In the genomic region with DNA sequence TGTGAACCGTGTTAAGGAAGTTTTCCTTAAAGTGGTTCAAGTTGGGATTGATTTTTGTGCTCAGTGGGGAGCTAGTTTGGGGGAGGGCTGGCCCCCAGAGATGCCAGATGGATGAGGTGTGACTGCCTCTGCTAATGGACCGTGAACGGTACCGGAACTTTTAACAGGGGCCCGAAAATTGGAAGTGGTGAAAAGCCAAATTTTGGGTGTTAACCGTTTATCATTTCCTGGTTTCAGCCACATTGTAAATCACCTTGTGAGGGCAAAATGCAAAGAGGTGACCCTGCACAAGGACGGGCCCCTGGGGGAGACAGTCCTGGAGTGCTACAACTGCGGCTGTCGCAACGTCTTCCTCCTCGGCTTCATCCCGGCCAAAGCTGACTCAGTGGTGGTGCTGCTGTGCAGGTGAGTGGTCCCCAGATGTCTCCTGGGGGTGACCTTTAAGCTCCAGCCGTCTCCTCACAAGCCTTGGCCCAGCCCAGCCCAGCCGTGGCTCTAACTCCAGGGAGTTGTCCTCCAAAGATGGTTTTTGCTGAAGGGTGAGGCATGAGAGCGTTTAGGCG, we compare ENCODE assay signal across 10 cellular contexts. TPM values are rescaled to one million over a fixed set of nuclear protein-coding genes. Genes with fewer than 3 reads are reported as not detected.
DNase-seq lines count a peak whose midpoint lies in the region; ATAC-seq and TF ChIP-seq lines count a peak whose summit lies in the region.
"Had no signal": no experiment of that assay in that cellular context is flagged by ENCODE, and none has a peak within 500 bp of the region (broad histone marks: within the 10 kb centered on the region; RNA-seq: fewer than 3 reads in every experiment).

No MANE protein-coding gene starts in this region.

- no peak for DNase-seq in HFFc6
- no peak for DNase-seq in activated naive CD8-positive, alpha-beta T cell treated with anti-CD3 and anti-CD28 coated beads, Interleukin-2, amount 50 U/mL, for 24 hours
- no peak for DNase-seq in immature natural killer cell
- no peak for DNase-seq in NCI-H1436 treated with DMSO at 0.1 percent for 48 hours (lab: John Stamatoyannopoulos, UW)
- DNase-seq in effector memory CD4-positive, alpha-beta T cell = no peak
- DNase-seq: NCI-H1105 had no signal

- H3K27ac ChIP-seq in subcutaneous abdominal adipose tissue (ENCODE audit: low read depth, low read length) = peak overlapping the region; percentile 93
- no peak overlapping the region for H3K27ac ChIP-seq in effector memory CD4-positive, alpha-beta T cell (ENCODE audit: insufficient read depth, low read length, poor library complexity, severe bottlenecking)

- H3K4me1 Mint-ChIP-seq in HFFc6 (ENCODE audit: low read depth) (peaks cover 54% of the 10 kb centered on the region), immature natural killer cell (peaks cover 48 to 56% of the 10 kb centered on the region in 2 donors)
- H3K4me1 Mint-ChIP-seq in activated naive CD8-positive, alpha-beta T cell treated with anti-CD3 and anti-CD28 coated beads, Interleukin-2, amount 50 U/mL, for 24 hours = peaks cover 42% of the 10 kb centered on the region

- peak overlapping the region; percentile 97 for H3K27ac Mint-ChIP-seq in HFFc6
- H3K27ac Mint-ChIP-seq in activated naive CD8-positive, alpha-beta T cell treated with anti-CD3 and anti-CD28 coated beads, Interleukin-2, amount 50 U/mL, for 24 hours = peak overlapping the region; percentile 74
- peak overlapping the region in 4 of 6 donors; percentile 55 to 70 (median 62) for H3K27ac Mint-ChIP-seq in immature natural killer cell

- H3K27me3 Mint-ChIP-seq in HFFc6 (ENCODE audit: insufficient read depth) (no peaks in the 10 kb centered on the region; the same call in 1 of the 2 replicates), immature natural killer cell (ENCODE audit: low read depth in 3 of 3) (peaks cover 4 to 6% (median 4%) of the 10 kb centered on the region in 3 donors)
- H3K27me3 Mint-ChIP-seq in activated naive CD8-positive, alpha-beta T cell treated with anti-CD3 and anti-CD28 coated beads, Interleukin-2, amount 50 U/mL, for 24 hours = no peaks in the 10 kb centered on the region

- no peak for TF ChIP-seq CTCF in HFFc6 (IDR thresholded peaks at IDR 0.05)

- peak overlapping the region in 3 of 5 donors; percentile 0 to 26 (median 22) for H3K4me3 ChIP-seq in subcutaneous abdominal adipose tissue (ENCODE audit: low read depth in 1 of 5, low read length in 5 of 5)
- no peak overlapping the region for H3K4me3 ChIP-seq in effector memory CD4-positive, alpha-beta T cell (ENCODE audit: insufficient read depth, low read depth, low read length, poor library complexity, severe bottlenecking)

- H3K4me3 Mint-ChIP-seq in HFFc6 (peak overlapping the region; percentile 76; the same call in 1 of the 2 replicates), immature natural killer cell (peak overlapping the region in 1 of 5 donors; percentile 25)
- peak overlapping the region; percentile 51 for H3K4me3 Mint-ChIP-seq in activated naive CD8-positive, alpha-beta T cell treated with anti-CD3 and anti-CD28 coated beads, Interleukin-2, amount 50 U/mL, for 24 hours

- H3K4me1 ChIP-seq in subcutaneous abdominal adipose tissue (ENCODE audit: control insufficient read depth in 5 of 5, insufficient read depth in 5 of 5, low read length in 5 of 5) = peaks cover 35 to 68% (median 55%) of the 10 kb centered on the region in 5 donors
- H3K4me1 ChIP-seq in effector memory CD4-positive, alpha-beta T cell (ENCODE audit: control insufficient read depth, insufficient read depth, low read length, poor library complexity, severe bottlenecking) = peaks cover 6% of the 10 kb centered on the region

- peaks cover 0 to 56% (median 54%) of the 10 kb centered on the region in 5 donors for H3K36me3 ChIP-seq in subcutaneous abdominal adipose tissue (ENCODE audit: control insufficient read depth in 5 of 5, insufficient read depth in 5 of 5, low read length in 5 of 5)
- peaks cover 73% of the 10 kb centered on the region for H3K36me3 ChIP-seq in effector memory CD4-positive, alpha-beta T cell (ENCODE audit: control insufficient read depth, insufficient read depth, low read length)

- ATAC-seq in activated naive CD8-positive, alpha-beta T cell treated with anti-CD3 and anti-CD28 coated beads, Interleukin-2, amount 50 U/mL, for 24 hours = no peak
- ATAC-seq in GM18861 (IDR thresholded peaks at IDR 0.05; ENCODE audit: unreplicated experiment) (no peak), GM18873 (IDR thresholded peaks at IDR 0.05; ENCODE audit: low FRiP score, unreplicated experiment) (no peak)
- ATAC-seq: Panc1 had no signal

- no peaks in the 10 kb centered on the region for H3K9me3 ChIP-seq in subcutaneous abdominal adipose tissue (ENCODE audit: control insufficient read depth in 5 of 5, low read length in 5 of 5)
- no peaks in the 10 kb centered on the region for H3K9me3 ChIP-seq in effector memory CD4-positive, alpha-beta T cell (ENCODE audit: control insufficient read depth, low read length)

- H3K9ac ChIP-seq in subcutaneous abdominal adipose tissue (ENCODE audit: low read length in 5 of 5) = peak overlapping the region; percentile 18 to 75 (median 52)

- no peaks in the 10 kb centered on the region for H3K27me3 ChIP-seq in subcutaneous abdominal adipose tissue (ENCODE audit: control insufficient read depth in 5 of 5, insufficient read depth in 4 of 5, low read length in 5 of 5)
- H3K27me3 ChIP-seq in effector memory CD4-positive, alpha-beta T cell (replicated peaks; ENCODE audit: control insufficient read depth, insufficient read depth, low read length, poor library complexity, severe bottlenecking) = no peaks in the 10 kb centered on the region

- H3K36me3 Mint-ChIP-seq in HFFc6 (ENCODE audit: low read depth) (peaks cover 8% of the 10 kb centered on the region; the same call in 1 of the 2 replicates), immature natural killer cell (peaks cover 0 to 8% (median 5%) of the 10 kb centered on the region in 3 donors)
- peaks cover 54% of the 10 kb centered on the region for H3K36me3 Mint-ChIP-seq in activated naive CD8-positive, alpha-beta T cell treated with anti-CD3 and anti-CD28 coated beads, Interleukin-2, amount 50 U/mL, for 24 hours (ENCODE audit: low read depth)

- H3K9me3 Mint-ChIP-seq in HFFc6 = no peaks in the 10 kb centered on the region
- H3K9me3 Mint-ChIP-seq in activated naive CD8-positive, alpha-beta T cell treated with anti-CD3 and anti-CD28 coated beads, Interleukin-2, amount 50 U/mL, for 24 hours = no peaks in the 10 kb centered on the region
- H3K9me3 Mint-ChIP-seq in immature natural killer cell = no peaks in the 10 kb centered on the region

RNA-seq across cellular contexts. Expression of gene UPF1, which starts 18.2 kb away (rescaled TPM):
- 10 to 100 TPM; 46.3 to 54.7 (median 51.4) TPM for total RNA-seq in HFFc6 (2021; fragmentation: NEBNext Ultra II Directional; extraction: Animal tissue kit (Norgen Biotek cat#: 25700))
- 10 to 100 TPM in 1 of 3 donors, 1 to 10 TPM in 2; 1.1 to 16.6 (median 5.2) TPM for polyA plus RNA-seq in immature natural killer cell

RNA-seq across cellular contexts. Expression of gene CERS1, which starts 46.0 kb away (rescaled TPM):
- 1 to 10 TPM in 5 of 6 experiments, under 1 TPM in 1; 0.96 to 2.1 (median 1.3) TPM for total RNA-seq in HFFc6 (2021; fragmentation: NEBNext Ultra II Directional; extraction: Animal tissue kit (Norgen Biotek cat#: 25700))
- polyA plus RNA-seq in immature natural killer cell = not detected

RNA-seq across cellular contexts. Expression of gene COMP, which starts 58.8 kb away (rescaled TPM):
- total RNA-seq in HFFc6 (2021; fragmentation: NEBNext Ultra II Directional; extraction: Animal tissue kit (Norgen Biotek cat#: 25700)) = 1 to 10 TPM in 3 of 6 experiments, under 1 TPM in 3; 0.67 to 6.1 (median 0.98) TPM
- polyA plus RNA-seq in immature natural killer cell = not detected
